In the genomic region with DNA sequence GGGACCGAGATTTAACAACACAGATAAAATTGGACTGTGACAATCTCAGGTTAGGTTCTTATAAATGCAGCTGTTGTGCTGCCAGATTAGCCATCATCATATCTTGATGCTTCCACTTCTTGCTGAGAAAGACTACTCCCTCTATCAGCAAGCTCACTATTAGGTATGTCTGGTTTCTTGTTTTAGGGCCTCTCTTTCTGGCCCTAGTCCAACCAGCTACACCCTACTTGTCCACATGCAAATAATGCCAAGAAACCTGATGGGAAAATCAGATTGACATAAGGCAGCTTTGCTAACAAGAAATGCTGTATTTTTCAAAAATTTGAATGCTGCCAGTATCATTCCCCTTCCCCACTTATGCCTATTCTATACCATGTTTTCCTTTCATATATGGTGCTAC, we compare ENCODE assay signal across 19 cellular contexts.
DNase-seq lines count a peak whose midpoint lies in the region; ATAC-seq and TF ChIP-seq lines count a peak whose summit lies in the region.
"Had no signal": no experiment of that assay in that cellular context is flagged by ENCODE, and none has a peak within 500 bp of the region (broad histone marks: within the 10 kb centered on the region; RNA-seq: fewer than 3 reads in every experiment).

No MANE protein-coding gene starts in this region.

- H3K4me3 ChIP-seq in right atrium auricular region (no peak overlapping the region), ascending aorta (no peak overlapping the region), muscle layer of duodenum (ENCODE audit: low read depth in 1 of 2, low read length in 2 of 2) (no peak overlapping the region)
- H3K4me3 ChIP-seq: PC-9, SK-N-MC had no signal

- peaks cover 0 to 12% of the 10 kb centered on the region in 2 donors for H3K9me3 ChIP-seq in right atrium auricular region
- no peaks in the 10 kb centered on the region for H3K9me3 ChIP-seq in ascending aorta
- H3K9me3 ChIP-seq in muscle layer of duodenum (ENCODE audit: control insufficient read depth in 1 of 2, low read length in 2 of 2), result peaks cover 7 to 10% of the 10 kb centered on the region in 2 donors

- DNase-seq in right atrium auricular region (ENCODE audit: low spot score) (no peak), left ventricle myocardium superior (no peak), ascending aorta (ENCODE audit: low spot score in 2 of 2) (no peak), DMS53 treated with DMSO at 0.1 percent for 48 hours (lab: John Stamatoyannopoulos, UW; ENCODE audit: unreplicated experiment) (no peak), NCI-H446 (lab: John Stamatoyannopoulos, UW) (no peak)
- DNase-seq in stimulated activated CD4-positive, alpha-beta T cell treated with anti-CD3 and anti-CD28 coated beads, Interleukin-15, amount 100 ng/mL, for 24 hours, result no peak
- DNase-seq: GDM1, Karpas-422, NCI-H1417, NCI-H1694 treated with DMSO at 0.1 percent for 48 hours, NCI-H2081 treated with DMSO at 0.1 percent for 48 hours, NCI-H2171 treated with DMSO at 0.1 percent for 48 hours, NCI-H526, PC-9, SHP77 treated with DMSO at 0.1 percent for 48 hours had no signal

- ATAC-seq in left ventricle myocardium superior, result no peak

- no peak for TF ChIP-seq CTCF in right atrium auricular region (IDR thresholded peaks at IDR 0.05)
- no peak for TF ChIP-seq CTCF in ascending aorta (IDR thresholded peaks at IDR 0.05)

- intact Hi-C loops in left ventricle myocardium superior (cut with micrococcal nuclease), result no loop called here
- intact Hi-C loops in ascending aorta (cut with DNase I), result no loop called here

- peak overlapping the region; percentile 67 to 85 for H3K27ac ChIP-seq in right atrium auricular region
- H3K27ac ChIP-seq in ascending aorta, result peak overlapping the region; percentile 68 to 75
- peak overlapping the region; percentile 11 for H3K27ac ChIP-seq in muscle layer of duodenum (ENCODE audit: low read length)
- H3K27ac ChIP-seq: C4-2B, PC-9, RWPE1 had no signal

- H3K4me1 ChIP-seq in right atrium auricular region (peaks cover 0 to 10% of the 10 kb centered on the region in 2 donors), ascending aorta (peaks cover 0 to 2% of the 10 kb centered on the region in 2 donors), muscle layer of duodenum (ENCODE audit: control insufficient read depth in 1 of 2, insufficient read depth in 2 of 2, low read length in 2 of 2) (no peaks in the 10 kb centered on the region)

- H3K36me3 ChIP-seq in right atrium auricular region (no peaks in the 10 kb centered on the region), ascending aorta (no peaks in the 10 kb centered on the region), muscle layer of duodenum (ENCODE audit: control insufficient read depth in 1 of 2, insufficient read depth in 2 of 2, low read length in 2 of 2) (no peaks in the 10 kb centered on the region)

- H3K27me3 ChIP-seq in right atrium auricular region (no peaks in the 10 kb centered on the region), ascending aorta (no peaks in the 10 kb centered on the region), muscle layer of duodenum (ENCODE audit: low read depth, low read length) (no peaks in the 10 kb centered on the region)

Comparison
In these comparisons a context has a peak if more than half of its experiments do, and no peak if none do; other contexts are left out.
1. H3K27ac ChIP-seq: peak in every context shown above with its lines; median percentile 76 in right atrium auricular region; 72 in ascending aorta; 11 in muscle layer of duodenum.